7 cellular contexts compared by ENCODE assay signal in the genomic region with DNA sequence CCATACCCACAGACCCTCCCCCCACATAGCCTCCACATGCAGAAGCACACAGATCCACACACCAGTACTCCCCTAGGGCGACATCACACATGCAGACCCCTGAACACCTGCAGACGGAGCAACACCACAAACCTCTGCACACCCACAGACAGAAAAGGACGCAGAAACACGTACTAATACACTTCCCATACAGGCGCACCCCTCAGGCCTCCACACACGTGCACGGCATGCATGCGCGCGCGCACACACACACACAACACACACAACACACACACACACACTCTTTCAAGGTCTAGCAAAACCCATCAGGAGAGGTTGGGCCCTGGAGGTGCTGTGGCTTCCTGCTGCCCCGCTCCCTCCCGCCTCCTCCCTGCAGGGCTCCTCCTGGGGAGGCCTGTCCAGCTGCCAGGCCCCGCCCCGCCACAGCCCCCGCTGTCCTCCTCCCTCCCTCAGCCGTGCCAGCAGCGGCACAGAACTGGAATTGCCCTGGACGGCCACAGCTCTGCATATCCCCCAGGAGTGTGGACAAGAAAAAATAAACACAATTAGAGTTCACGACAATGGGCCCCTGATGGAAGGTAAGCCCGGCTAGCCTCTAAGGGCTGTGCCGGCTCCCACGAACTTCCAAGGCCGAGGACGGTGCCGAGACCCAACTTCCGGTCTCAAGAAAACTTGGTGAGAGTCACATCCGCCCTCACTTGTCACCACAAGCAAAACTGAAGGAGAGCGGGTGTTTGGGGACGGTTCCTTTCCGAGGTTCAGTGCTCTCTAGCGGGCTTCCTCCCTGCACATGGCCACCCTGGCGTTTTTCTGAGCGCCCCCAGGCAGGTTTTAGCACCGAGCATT. TPM values are rescaled to one million over a fixed set of nuclear protein-coding genes. Genes with fewer than 3 reads are reported as not detected.
DNase-seq lines count a peak whose midpoint lies in the region; ATAC-seq and TF ChIP-seq lines count a peak whose summit lies in the region.

No MANE protein-coding gene starts in this region.

- no peak for TF ChIP-seq CTCF in kidney epithelial cell (IDR thresholded peaks at IDR 0.05; ENCODE audit: insufficient read depth, low read length, poor library complexity, severe bottlenecking)

- ATAC-seq in GM18502 (IDR thresholded peaks at IDR 0.05; ENCODE audit: poor library complexity, unreplicated experiment) (peak; percentile 64), HG02798 (IDR thresholded peaks at IDR 0.05; ENCODE audit: poor library complexity, unreplicated experiment) (peak; percentile 55)
- ATAC-seq in central memory CD8-positive, alpha-beta T cell (replicated peaks; ENCODE audit: extremely low read depth, poor library complexity, severe bottlenecking): peak; percentile 67

- H3K27me3 ChIP-seq in kidney epithelial cell (ENCODE audit: control insufficient read depth, insufficient read depth, low read length): no peaks in the 10 kb centered on the region

- H3K9me3 Mint-ChIP-seq in central memory CD8-positive, alpha-beta T cell: no peaks in the 10 kb centered on the region

- H3K27me3 Mint-ChIP-seq in central memory CD8-positive, alpha-beta T cell: no peaks in the 10 kb centered on the region

- H3K4me1 Mint-ChIP-seq in central memory CD8-positive, alpha-beta T cell: peaks cover 50% of the 10 kb centered on the region

- H3K4me3 Mint-ChIP-seq in central memory CD8-positive, alpha-beta T cell: peak overlapping the region; percentile 65

- DNase-seq in NCI-H2081 (lab: John Stamatoyannopoulos, UW) (peak; percentile 69 to 84), kidney epithelial cell (ENCODE audit: low read depth) (no peak)
- DNase-seq in activated CD4-positive, CD25-positive, alpha-beta regulatory T cell treated with anti-CD3 and anti-CD28 coated beads, Interleukin-2, amount 50 U/mL, for 16 hours (ENCODE audit: low read depth, low spot score): peak; percentile 54
- DNase-seq in central memory CD8-positive, alpha-beta T cell (ENCODE audit: low spot score in 2 of 2): peak; percentile 65 to 82
- DNase-seq in stimulated activated CD4-positive, alpha-beta T cell treated with anti-CD3 and anti-CD28 coated beads, Interleukin-1b, Interleukin-23, amount 100 ng/mL, for 24 hours (ENCODE audit: low read depth in 4 of 4, low spot score in 1 of 4): peak; percentile 30 to 66 (median 52)

- H3K4me3 ChIP-seq in kidney epithelial cell (ENCODE audit: low read depth, low read length): peak overlapping the region; percentile 39

- peaks cover 1% of the 10 kb centered on the region for H3K36me3 ChIP-seq in kidney epithelial cell (ENCODE audit: control insufficient read depth, insufficient read depth, low read length)

- peak overlapping the region; percentile 95 for H3K27ac Mint-ChIP-seq in central memory CD8-positive, alpha-beta T cell (ENCODE audit: low read depth)

- peaks cover 59% of the 10 kb centered on the region for H3K36me3 Mint-ChIP-seq in central memory CD8-positive, alpha-beta T cell (ENCODE audit: insufficient read depth)

RNA-seq across cellular contexts. Expression of a gene that starts 6.8 kb away (rescaled TPM):
- total RNA-seq in kidney epithelial cell: 12.2 and 12.6 TPM in 2 replicates
